11 cellular contexts compared by ENCODE assay signal in the genomic region with DNA sequence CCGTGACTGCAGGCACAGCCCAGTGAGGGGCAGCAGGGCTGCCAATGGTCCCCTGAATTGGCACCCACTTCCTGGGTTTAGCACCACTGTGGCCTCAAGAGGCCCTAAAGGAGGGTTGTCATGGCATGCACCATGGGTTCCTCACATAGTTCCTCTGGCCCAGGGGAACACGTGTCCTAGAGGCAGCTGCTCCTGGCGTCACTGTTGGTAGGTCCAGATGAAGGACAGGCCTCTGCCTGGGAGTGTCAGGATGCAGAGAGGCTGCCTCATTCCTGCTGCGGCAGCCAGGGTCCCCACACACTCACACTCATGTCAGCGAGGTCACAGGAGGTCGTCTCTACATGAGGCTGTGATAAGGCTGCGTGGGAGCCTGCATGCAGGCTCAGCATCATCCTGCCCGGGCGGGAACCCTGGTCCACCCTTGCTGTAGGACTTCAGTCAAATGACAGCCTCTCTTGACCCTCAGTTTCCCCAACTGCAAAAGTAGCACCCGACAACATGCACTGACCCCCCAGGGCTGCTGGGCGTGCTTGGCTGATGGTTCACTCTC. TPM values are rescaled to one million over a fixed set of nuclear protein-coding genes. Genes with fewer than 3 reads are reported as not detected.
DNase-seq lines count a peak whose midpoint lies in the region; ATAC-seq, FAIRE-seq and TF ChIP-seq lines count a peak whose summit lies in the region.
"Had no signal": no experiment of that assay in that cellular context is flagged by ENCODE, and none has a peak within 500 bp of the region (broad histone marks: within the 10 kb centered on the region; RNA-seq: fewer than 3 reads in every experiment).

No MANE protein-coding gene starts in this region.

- H3K79me2 ChIP-seq in ACC112 (ENCODE audit: control insufficient read depth, insufficient read depth, low read length, unreplicated experiment) (no peaks in the 10 kb centered on the region), GM23338 (replicated peaks; ENCODE audit: insufficient read depth) (no peaks in the 10 kb centered on the region), GM12878 (ENCODE audit: control insufficient read depth, insufficient read depth, low read length) (no peaks in the 10 kb centered on the region)

- in situ Hi-C loops in GM12878 (cut with MboI) = loop anchor here (10.0 kb wide), 1 partner anchor 227 kb away; no protein-coding TSS in a partner anchor

- intact Hi-C loops in GM12878 (cut with micrococcal nuclease; ENCODE audit: unreplicated experiment) = loop anchor here (1.0 to 5.0 kb wide), 4 partner anchors 138 to 330 kb away; partner anchors contain the start of gene STIMATE

- TF ChIP-seq CTCF in GM23338 (conservative IDR thresholded peaks at IDR 0.05; ENCODE audit: low read depth in 2 of 2) = no peak
- no peak for TF ChIP-seq CTCF in GM12878 (IDR thresholded peaks at IDR 0.05 in 2 of 3, conservative IDR thresholded peaks at IDR 0.05 in 1 of 3; ENCODE audit: control insufficient read depth in 2 of 3, extremely low read depth in 1 of 3, insufficient read depth in 1 of 3, low read depth in 3 of 3, low read length in 3 of 3)

- FAIRE-seq in GM12878 (lab: Jason Lieb, UNC) = no peak
- FAIRE-seq: D721Med, pancreas had no signal

- CTCF ChIA-PET in GM12878 (lab: Yijun Ruan, JAX) = interaction anchor here (0.6 to 2.8 kb wide), 12 partner anchors 13 to 227 kb away, joined by 3 to 11 read pairs (median 4); no protein-coding TSS in a partner anchor

- H3K4me3 ChIP-seq in ACC112 (ENCODE audit: low read depth, low read length) (peak overlapping the region; percentile 76; the same call in 1 of the 2 replicates), GM23338 (no peak overlapping the region; the same call in 1 of the 2 replicates), GM12878 (no peak overlapping the region), muscle layer of duodenum (ENCODE audit: low read depth in 1 of 2, low read length in 2 of 2) (peak overlapping the region; percentile 93 to 94)

- TF ChIP-seq EP300 in GM12878 (IDR thresholded peaks at IDR 0.05; ENCODE audit: borderline replicate concordance in 1 of 2, control insufficient read depth in 1 of 2, low read depth in 2 of 2, low read length in 2 of 2) = no peak

- no peak for TF ChIP-seq POLR2A in GM12878 (IDR thresholded peaks at IDR 0.05; ENCODE audit: low read depth, low read length)

- WGBS in GM12878 (ENCODE audit: insufficient coverage, insufficient replicate concordance, low lambda C conversion rate, missing lambda C conversion rate) = 83% methylated on average over 11 of the region's 11 CpGs

- no peak for TF ChIP-seq RAD21 in GM12878 (IDR thresholded peaks at IDR 0.05; ENCODE audit: insufficient read depth, low read depth, low read length)

- no peaks in the 10 kb centered on the region for H4K20me1 ChIP-seq in GM23338 (replicated peaks; ENCODE audit: insufficient read depth)
- H4K20me1 ChIP-seq in GM12878 (ENCODE audit: control insufficient read depth, insufficient read depth) = no peaks in the 10 kb centered on the region

- H3K9me2 ChIP-seq in GM23338 (ENCODE audit: insufficient read depth) = no peaks in the 10 kb centered on the region

- H3K27me3 Mint-ChIP-seq in GM23338 (ENCODE audit: insufficient read depth, low read depth, poor library complexity) = peaks cover 3% of the 10 kb centered on the region

- no peaks in the 10 kb centered on the region for H3K36me3 ChIP-seq in ACC112 (ENCODE audit: insufficient read depth, low read length)
- no peaks in the 10 kb centered on the region for H3K36me3 ChIP-seq in GM23338 (ENCODE audit: insufficient read depth)
- H3K36me3 ChIP-seq in GM12878 (ENCODE audit: control insufficient read depth in 2 of 2, insufficient read depth in 2 of 2, low read length in 1 of 2) = no peaks in the 10 kb centered on the region; a peak in 1 of 4 replicates
- H3K36me3 ChIP-seq in muscle layer of duodenum (ENCODE audit: control insufficient read depth in 1 of 2, insufficient read depth in 2 of 2, low read length in 2 of 2) = peaks cover 0 to 5% of the 10 kb centered on the region in 2 donors
- H3K36me3 ChIP-seq: pancreas had no signal

- H3K4me2 ChIP-seq in GM23338 (peak overlapping the region; percentile 91), GM12878 (ENCODE audit: control insufficient read depth, insufficient read depth) (peak overlapping the region; percentile 99)

- SMC1A ChIA-PET in GM12878 (lab: Charles Lee; ENCODE audit: uncharacterized antibody, unreplicated experiment) = interaction anchor here (0.8 to 1.5 kb wide), 10 partner anchors 8 to 329 kb away, joined by 3 to 4 read pairs (median 4); no protein-coding TSS in a partner anchor

- H3K36me3 Mint-ChIP-seq in GM23338 (ENCODE audit: low read depth) = no peaks in the 10 kb centered on the region

- no peaks in the 10 kb centered on the region for H3F3A ChIP-seq in GM23338 (replicated peaks; ENCODE audit: low read depth)

- H2AFZ ChIP-seq in ACC112 (ENCODE audit: low read length, unreplicated experiment) = no peak overlapping the region
- peak overlapping the region; percentile 99 for H2AFZ ChIP-seq in GM23338
- H2AFZ ChIP-seq in GM12878 (ENCODE audit: control insufficient read depth, low read depth, low read length) = peak overlapping the region; percentile 89; the same call in 1 of the 2 replicates

- POLR2A ChIA-PET in GM12878 (lab: Charles Lee) = interaction anchor here (0.5 kb wide), 1 partner anchor 81 kb away, joined by 4 read pairs; no protein-coding TSS in a partner anchor

- DNase-seq in GM23338 (ENCODE audit: low spot score) (no peak), GM12878 (ENCODE audit: low read depth, low spot score) (no peak), NCI-H1694 treated with DMSO at 0.1 percent for 48 hours (lab: John Stamatoyannopoulos, UW) (no peak), dedifferentiated amniotic fluid mesenchymal stem cell (ENCODE audit: extremely low spot score) (no peak), COR-L47 (lab: John Stamatoyannopoulos, UW) (no peak)

- no peaks in the 10 kb centered on the region for H3K4me1 ChIP-seq in ACC112 (ENCODE audit: control insufficient read depth, insufficient read depth, low read length, unreplicated experiment)
- H3K4me1 ChIP-seq in GM23338 (ENCODE audit: insufficient read depth) = peaks cover 7% of the 10 kb centered on the region
- peaks cover 9% of the 10 kb centered on the region for H3K4me1 ChIP-seq in GM12878 (ENCODE audit: control insufficient read depth, insufficient read depth, low read length)
- H3K4me1 ChIP-seq in muscle layer of duodenum (ENCODE audit: control insufficient read depth in 1 of 2, insufficient read depth in 2 of 2, low read length in 2 of 2) = peaks cover 5 to 13% of the 10 kb centered on the region in 2 donors

- H3K4me1 Mint-ChIP-seq in GM23338 = peaks cover 23% of the 10 kb centered on the region

- ATAC-seq in GM23338 (no peak), GM12878 (no peak), GM18873 (IDR thresholded peaks at IDR 0.05; ENCODE audit: low FRiP score, unreplicated experiment) (no peak)

- H3K9me3 ChIP-seq in GM12878 (replicated peaks; ENCODE audit: control insufficient read depth, insufficient read depth, low read length) (no peaks in the 10 kb centered on the region), muscle layer of duodenum (ENCODE audit: control insufficient read depth in 1 of 2, low read length in 2 of 2) (no peaks in the 10 kb centered on the region)
- H3K9me3 ChIP-seq: gastroesophageal sphincter, pancreas had no signal

- no peaks in the 10 kb centered on the region for H3K9me3 Mint-ChIP-seq in GM23338

- H3K4me3 Mint-ChIP-seq in GM23338 = no peak overlapping the region

- no TSS peak for BruUV-seq in GM12878 (replicated peaks; lab: Mats Ljungman, UMichigan)

- RAD21 ChIA-PET in GM12878 (lab: Charles Lee; ENCODE audit: unreplicated experiment) = interaction anchor here (1.8 kb wide), 1 partner anchor 13 kb away, joined by 4 read pairs; no protein-coding TSS in a partner anchor

- H3K27ac ChIP-seq in ACC112 (ENCODE audit: low read depth, low read length) (no peak overlapping the region), GM23338 (ENCODE audit: low read depth) (no peak overlapping the region), GM12878 (ENCODE audit: control insufficient read depth, insufficient read depth) (no peak overlapping the region), muscle layer of duodenum (ENCODE audit: low read length) (no peak overlapping the region)

- no peak overlapping the region for H3K27ac Mint-ChIP-seq in GM23338

- H3K9ac ChIP-seq in GM12878 (ENCODE audit: control insufficient read depth, insufficient read depth, low read length) = no peak overlapping the region; the same call in 1 of the 2 replicates

- H3K27me3 ChIP-seq in ACC112 (ENCODE audit: insufficient read depth, low read length) = no peaks in the 10 kb centered on the region
- no peaks in the 10 kb centered on the region for H3K27me3 ChIP-seq in GM23338 (ENCODE audit: insufficient read depth)
- H3K27me3 ChIP-seq in GM12878 (replicated peaks in 1 of 2; ENCODE audit: control insufficient read depth in 2 of 2, insufficient read depth in 2 of 2, low read length in 1 of 2) = no peaks in the 10 kb centered on the region
- no peaks in the 10 kb centered on the region for H3K27me3 ChIP-seq in muscle layer of duodenum (ENCODE audit: low read depth, low read length)
- H3K27me3 ChIP-seq: gastroesophageal sphincter, pancreas had no signal

RNA-seq across cellular contexts. Expression of gene SFMBT1, which starts 26.1 kb away (rescaled TPM):
- total RNA-seq in GM23338 (2014; rRNA removed; shearing (Covaris generic)) = 19.0 and 24.0 TPM in 2 replicates
- polyA plus RNA-seq in GM23338 (2016; fragmentation: Nextera tagmentation; extraction: Ambion mirVana) = 4.9 and 5.3 TPM in 2 replicates
- total RNA-seq in GM12878 (2013; cell fraction: nucleolus; rRNA removed) = 27.9 and 32.4 TPM in 2 replicates
- total RNA-seq in GM12878 (2014; rRNA removed) = 14.1 and 19.5 TPM in 2 replicates
- 10.3 and 12.1 TPM in 2 replicates for total RNA-seq in GM12878 (2014; rRNA removed; fragmentation: Illumina TruSeq; extraction: Trizol)
- 17.8 and 18.6 TPM in 2 replicates for total RNA-seq in GM12878 (2021)
- polyA plus RNA-seq in GM12878 (2011; ENCODE audit: low read depth) = 4.7 TPM
- 9.2 and 9.8 TPM in 2 replicates for polyA plus RNA-seq in GM12878 (2011; rRNA removed)
- 6.9 and 8.4 TPM in 2 replicates for polyA plus RNA-seq in GM12878 (2011; cell fraction: cytosol; rRNA removed)
- 12.1 and 13.6 TPM in 2 replicates for polyA plus RNA-seq in GM12878 (2011; cell fraction: nucleus; rRNA removed)
- 5.6 and 7.5 TPM in 2 replicates for polyA plus RNA-seq in GM12878 (2012)
- 11.1 and 12.1 TPM in 2 replicates for polyA plus RNA-seq in GM12878 (2014; fragmentation: Illumina TruSeq; extraction: Trizol)
- 1 to 10 TPM; 3.2 to 4.3 TPM for polyA plus RNA-seq in GM12878 (2014; fragmentation: Nextera tagmentation; extraction: Ambion mirVana)
- 9.6 and 11.2 TPM in 2 replicates for polyA plus RNA-seq in GM12878 (2014; rRNA removed)
- 10 to 100 TPM; 10.8 to 12.9 TPM for polyA plus RNA-seq in GM12878 (2016; fragmentation: Nextera tagmentation; extraction: Ambion mirVana)
- 18.7 and 23.7 TPM in 2 replicates for polyA minus RNA-seq in GM12878 (2011; rRNA and poly(A)+ RNA removed)
- polyA minus RNA-seq in GM12878 (2011; cell fraction: cytosol; rRNA and poly(A)+ RNA removed) = 9.9 and 12.2 TPM in 2 replicates
- polyA minus RNA-seq in GM12878 (2011; cell fraction: nucleus; rRNA and poly(A)+ RNA removed) = 12.5 and 29.7 TPM in 2 replicates

RNA-seq across cellular contexts. Expression of gene RFT1, which starts 58.3 kb away (rescaled TPM):
- total RNA-seq in GM23338 (2014; rRNA removed; shearing (Covaris generic)) = 13.3 and 15.3 TPM in 2 replicates
- polyA plus RNA-seq in GM23338 (2016; fragmentation: Nextera tagmentation; extraction: Ambion mirVana) = 11.0 and 11.3 TPM in 2 replicates
- total RNA-seq in GM12878 (2013; cell fraction: nucleolus; rRNA removed) = 64.3 and 64.9 TPM in 2 replicates
- 27.5 and 31.1 TPM in 2 replicates for total RNA-seq in GM12878 (2014; rRNA removed)
- total RNA-seq in GM12878 (2014; rRNA removed; fragmentation: Illumina TruSeq; extraction: Trizol) = 16.0 and 16.6 TPM in 2 replicates
- 40.3 and 41.3 TPM in 2 replicates for total RNA-seq in GM12878 (2021)
- 8.9 TPM for polyA plus RNA-seq in GM12878 (2011; ENCODE audit: low read depth)
- polyA plus RNA-seq in GM12878 (2011; rRNA removed) = 29.5 and 34.5 TPM in 2 replicates
- 27.7 and 30.4 TPM in 2 replicates for polyA plus RNA-seq in GM12878 (2011; cell fraction: cytosol; rRNA removed)
- polyA plus RNA-seq in GM12878 (2011; cell fraction: nucleus; rRNA removed) = 15.8 and 24.1 TPM in 2 replicates
- polyA plus RNA-seq in GM12878 (2012) = 16.6 and 24.6 TPM in 2 replicates
- polyA plus RNA-seq in GM12878 (2014; fragmentation: Illumina TruSeq; extraction: Trizol) = 33.3 and 34.5 TPM in 2 replicates
- 10 to 100 TPM; 24.7 to 29.0 TPM for polyA plus RNA-seq in GM12878 (2014; fragmentation: Nextera tagmentation; extraction: Ambion mirVana)
- polyA plus RNA-seq in GM12878 (2014; rRNA removed) = 33.5 and 36.0 TPM in 2 replicates
- polyA plus RNA-seq in GM12878 (2016; fragmentation: Nextera tagmentation; extraction: Ambion mirVana) = 10 to 100 TPM; 73.8 to 75.1 TPM
- 41.8 and 52.7 TPM in 2 replicates for polyA minus RNA-seq in GM12878 (2011; rRNA and poly(A)+ RNA removed)
- 11.5 and 13.1 TPM in 2 replicates for polyA minus RNA-seq in GM12878 (2011; cell fraction: cytosol; rRNA and poly(A)+ RNA removed)
- 13.4 and 21.2 TPM in 2 replicates for polyA minus RNA-seq in GM12878 (2011; cell fraction: nucleus; rRNA and poly(A)+ RNA removed)

Comparison
In these comparisons a context has a peak if more than half of its experiments do, and no peak if none do; other contexts are left out.
1. H3K4me3 ChIP-seq: peak in ACC112 (single experiment) and muscle layer of duodenum (2 of 2); none in GM23338 (single experiment) and GM12878 (single experiment).